In genomic region chr5:94850960-94851359, GRCh38 we compare ENCODE assay signal across 23 cellular contexts.
"Had no signal": no experiment of that assay in that cellular context is flagged by ENCODE, and none has a peak within 500 bp of the region (broad histone marks: within the 10 kb centered on the region; RNA-seq: fewer than 3 reads in every experiment).

No MANE protein-coding gene starts in this region.

- H3K36me3 ChIP-seq: ascending aorta, breast epithelium, cardiac muscle cell, colonic mucosa, esophagus squamous epithelium, gastroesophageal sphincter had no signal

- DNase-seq: activated CD4-positive, alpha-beta T cell treated with anti-CD3 and anti-CD28 coated beads for 1 hour; activated CD8-positive, alpha-beta memory T cell treated with anti-CD3 and anti-CD28 coated beads, Interleukin-2, amount 50 U/mL, for 48 hours; activated gamma-delta T cell; activated naive CD4-positive, alpha-beta T cell; activated naive CD8-positive, alpha-beta T cell treated with anti-CD3 and anti-CD28 coated beads, Interleukin-2, amount 10 ng/mL, durations not matched to agents 7 days and 5 days; activated T-cell treated with anti-CD3 and anti-CD28 coated beads, Interleukin-2, amount 50 U/mL, for 24 hours; colonic mucosa; effector CD8-positive, alpha-beta T cell; esophagus squamous epithelium; heart right ventricle had no signal

- FAIRE-seq: endometrium, endothelial cell of umbilical vein had no signal

- H3K4me1 Mint-ChIP-seq: activated naive CD8-positive, alpha-beta T cell treated with anti-CD3 and anti-CD28 coated beads, Interleukin-2, amount 10 ng/mL, durations not matched to agents 7 days and 5 days had no signal

- H3K4me3 Mint-ChIP-seq: activated CD4-positive, alpha-beta memory T cell treated with anti-CD3 and anti-CD28 coated beads, Interleukin-2, amount 10 ng/mL, durations not matched to agents 7 days and 5 days; activated CD4-positive, alpha-beta T cell treated with anti-CD3 and anti-CD28 coated beads, Interleukin-2, amount 10 ng/mL, durations not matched to agents 7 days and 5 days; activated naive CD4-positive, alpha-beta T cell treated with anti-CD3 and anti-CD28 coated beads, Interleukin-2, amount 10 ng/mL, durations not matched to agents 7 days and 5 days; activated naive CD8-positive, alpha-beta T cell treated with anti-CD3 and anti-CD28 coated beads, Interleukin-2, amount 10 ng/mL, durations not matched to agents 7 days and 5 days; activated T-cell treated with anti-CD3 and anti-CD28 coated beads, Interleukin-2, amount 50 U/mL, for 24 hours; activated T-cell treated with anti-CD3 and anti-CD28 coated beads, Interleukin-2, amount 50 U/mL, for 72 hours had no signal

- H3K27ac ChIP-seq: ascending aorta, breast epithelium, cardiac muscle cell, colonic mucosa, epithelial cell of prostate, esophagus squamous epithelium, gastroesophageal sphincter, heart right ventricle had no signal

- H3K4me1 ChIP-seq: ascending aorta, breast epithelium, colonic mucosa, esophagus squamous epithelium, gastroesophageal sphincter had no signal

- H3K4me3 ChIP-seq: ascending aorta, breast epithelium, cardiac muscle cell, colonic mucosa, esophagus squamous epithelium, gastroesophageal sphincter, heart right ventricle had no signal

- H3K36me3 Mint-ChIP-seq: activated naive CD4-positive, alpha-beta T cell treated with anti-CD3 and anti-CD28 coated beads, Interleukin-2, amount 10 ng/mL, durations not matched to agents 7 days and 5 days; activated naive CD4-positive, alpha-beta T cell treated with anti-CD3 and anti-CD28 coated beads, Interleukin-2, amount 50 U/mL, for 72 hours; activated naive CD8-positive, alpha-beta T cell treated with anti-CD3 and anti-CD28 coated beads, Interleukin-2, amount 10 ng/mL, durations not matched to agents 7 days and 5 days; brain had no signal

- H3K9me3 Mint-ChIP-seq: activated CD4-positive, alpha-beta memory T cell treated with anti-CD3 and anti-CD28 coated beads, Interleukin-2, amount 10 ng/mL, durations not matched to agents 7 days and 5 days; activated CD4-positive, alpha-beta T cell treated with anti-CD3 and anti-CD28 coated beads, Interleukin-2, amount 10 ng/mL, durations not matched to agents 7 days and 5 days; activated naive CD4-positive, alpha-beta T cell treated with anti-CD3 and anti-CD28 coated beads, Interleukin-2, amount 10 ng/mL, durations not matched to agents 7 days and 5 days; activated naive CD4-positive, alpha-beta T cell treated with anti-CD3 and anti-CD28 coated beads, Interleukin-2, amount 50 U/mL, for 72 hours; activated naive CD8-positive, alpha-beta T cell treated with anti-CD3 and anti-CD28 coated beads, Interleukin-2, amount 10 ng/mL, durations not matched to agents 7 days and 5 days; activated T-cell treated with anti-CD3 and anti-CD28 coated beads, Interleukin-2, amount 50 U/mL, for 24 hours; activated T-cell treated with anti-CD3 and anti-CD28 coated beads, Interleukin-2, amount 50 U/mL, for 72 hours; brain had no signal

- ATAC-seq: gastroesophageal sphincter had no signal

- H3K27me3 ChIP-seq: ascending aorta, breast epithelium, cardiac muscle cell, colonic mucosa, esophagus squamous epithelium, gastroesophageal sphincter, heart right ventricle had no signal

- H3K9me3 ChIP-seq: ascending aorta, breast epithelium, colonic mucosa, esophagus squamous epithelium, gastroesophageal sphincter, heart right ventricle had no signal

- H3K27me3 Mint-ChIP-seq: activated naive CD8-positive, alpha-beta T cell treated with anti-CD3 and anti-CD28 coated beads, Interleukin-2, amount 10 ng/mL, durations not matched to agents 7 days and 5 days; activated T-cell treated with anti-CD3 and anti-CD28 coated beads, Interleukin-2, amount 50 U/mL, for 24 hours; brain had no signal

- H3K27ac Mint-ChIP-seq: activated CD4-positive, alpha-beta memory T cell treated with anti-CD3 and anti-CD28 coated beads, Interleukin-2, amount 10 ng/mL, durations not matched to agents 7 days and 5 days; activated CD4-positive, alpha-beta T cell treated with anti-CD3 and anti-CD28 coated beads, Interleukin-2, amount 10 ng/mL, durations not matched to agents 7 days and 5 days; activated naive CD4-positive, alpha-beta T cell treated with anti-CD3 and anti-CD28 coated beads, Interleukin-2, amount 10 ng/mL, durations not matched to agents 7 days and 5 days; activated naive CD4-positive, alpha-beta T cell treated with anti-CD3 and anti-CD28 coated beads, Interleukin-2, amount 50 U/mL, for 72 hours; activated naive CD8-positive, alpha-beta T cell treated with anti-CD3 and anti-CD28 coated beads, Interleukin-2, amount 10 ng/mL, durations not matched to agents 7 days and 5 days; activated T-cell treated with anti-CD3 and anti-CD28 coated beads, Interleukin-2, amount 50 U/mL, for 24 hours; activated T-cell treated with anti-CD3 and anti-CD28 coated beads, Interleukin-2, amount 50 U/mL, for 72 hours had no signal
